In the genomic region with DNA sequence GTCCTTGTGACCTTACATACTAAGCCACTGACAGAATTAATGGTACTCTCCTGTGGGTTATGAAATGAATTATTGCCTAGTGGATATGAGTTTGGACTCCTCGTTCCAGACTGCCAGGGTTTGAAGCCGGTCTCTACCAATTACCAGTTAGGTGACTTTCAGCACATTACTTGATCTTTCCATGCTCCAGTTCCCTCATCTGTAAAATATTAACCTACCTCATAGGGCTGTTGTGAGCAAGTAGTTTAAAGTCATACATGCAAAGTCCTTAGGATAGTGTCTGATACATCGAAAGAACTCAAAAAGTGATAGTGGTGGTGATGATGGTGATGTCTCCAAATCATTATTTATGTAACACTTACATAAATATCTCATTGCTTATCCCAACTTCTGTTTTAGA, we compare ENCODE assay signal across 30 cellular contexts.
"Had no signal": no experiment of that assay in that cellular context is flagged by ENCODE, and none has a peak within 500 bp of the region (broad histone marks: within the 10 kb centered on the region; RNA-seq: fewer than 3 reads in every experiment).

No MANE protein-coding gene starts in this region.

- H2AFZ ChIP-seq: neural progenitor cell, parathyroid adenoma had no signal

- H3K79me2 ChIP-seq: parathyroid adenoma had no signal

- FAIRE-seq: endometrium had no signal

- H3K4me3 ChIP-seq: colonic mucosa, esophagus squamous epithelium, left lung, mucosa of descending colon, neural progenitor cell, right atrium auricular region, smooth muscle cell, thyroid gland had no signal

- H3K27ac Mint-ChIP-seq: effector memory CD8-positive, alpha-beta T cell; immature natural killer cell; mesothelial cell of epicardium; naive B cell; natural killer cell treated with Interleukin-12 subunit alpha and Interleukin-12 subunit beta and Interleukin-15 and Interleukin-18, amount 100 ng/mL, for 72 hours; neural progenitor cell; progenitor cell of endocrine pancreas; stimulated activated naive CD8-positive, alpha-beta T cell treated with anti-CD3 and anti-CD28 coated beads, Interleukin-15, amount 100 ng/mL, for 72 hours had no signal

- H3K9ac ChIP-seq: neural progenitor cell, parathyroid adenoma had no signal

- H3K27me3 ChIP-seq: colonic mucosa, esophagus squamous epithelium, left lung, neural progenitor cell, right atrium auricular region, thyroid gland had no signal

- H3K27ac ChIP-seq: colonic mucosa, esophagus squamous epithelium, left lung, neural progenitor cell, parathyroid adenoma, right atrium auricular region, thyroid gland had no signal

- H3K4me2 ChIP-seq: neural progenitor cell, smooth muscle cell had no signal

- H3K27me3 Mint-ChIP-seq: effector memory CD8-positive, alpha-beta T cell; naive B cell; natural killer cell treated with Interleukin-12 subunit alpha and Interleukin-12 subunit beta and Interleukin-15 and Interleukin-18, amount 100 ng/mL, for 72 hours; progenitor cell of endocrine pancreas; stimulated activated naive CD8-positive, alpha-beta T cell treated with anti-CD3 and anti-CD28 coated beads, Interleukin-15, amount 100 ng/mL, for 72 hours had no signal

- H3K36me3 Mint-ChIP-seq: immature natural killer cell; mesothelial cell of epicardium; natural killer cell treated with Interleukin-12 subunit alpha and Interleukin-12 subunit beta and Interleukin-15 and Interleukin-18, amount 100 ng/mL, for 72 hours; neural progenitor cell had no signal

- H3K36me3 ChIP-seq: colonic mucosa, esophagus squamous epithelium, left lung, right atrium auricular region, thyroid gland had no signal

- ATAC-seq: effector memory CD8-positive, alpha-beta T cell; left lung; mucosa of descending colon; natural killer cell treated with Interleukin-12 subunit alpha and Interleukin-12 subunit beta and Interleukin-15 and Interleukin-18, amount 100 ng/mL, for 72 hours; sciatic nerve; stimulated activated naive CD8-positive, alpha-beta T cell treated with anti-CD3 and anti-CD28 coated beads, Interleukin-15, amount 100 ng/mL, for 72 hours had no signal

- DNase-seq: colonic mucosa; dermis blood vessel endothelial cell; effector memory CD8-positive, alpha-beta T cell; erythroblast; esophagus squamous epithelium; foreskin melanocyte; hypothalamus; immature natural killer cell; islet precursor cell; left lung; mesenchymal stem cell; mucosa of descending colon; naive B cell; stimulated activated CD4-positive, alpha-beta T cell treated with anti-CD3 and anti-CD28 coated beads, Interleukin-12 subunit alpha, Interleukin-12 subunit beta, amount 100 ng/mL, for 4 hours; stimulated activated CD4-positive, alpha-beta T cell treated with anti-CD3 and anti-CD28 coated beads, Interleukin-1b, Interleukin-23, amount 100 ng/mL, for 48 hours; stimulated activated CD4-positive, alpha-beta T cell treated with anti-CD3 and anti-CD28 coated beads, Interleukin-4, amount 100 ng/mL, for 1 hour; stimulated activated CD8-positive, alpha-beta memory T cell treated with anti-CD3 and anti-CD28 coated beads, Interleukin-4, amount 100 ng/mL, for 48 hours; stimulated activated naive CD4-positive, alpha-beta T cell; stimulated activated naive CD8-positive, alpha-beta T cell treated with anti-CD3 and anti-CD28 coated beads, Interleukin-15, amount 100 ng/mL, for 72 hours; thyroid gland; trophoblast cell had no signal

- H3K4me3 Mint-ChIP-seq: effector memory CD8-positive, alpha-beta T cell; immature natural killer cell; mesothelial cell of epicardium; naive B cell; natural killer cell treated with Interleukin-12 subunit alpha and Interleukin-12 subunit beta and Interleukin-15 and Interleukin-18, amount 100 ng/mL, for 72 hours; neural progenitor cell; stimulated activated naive CD8-positive, alpha-beta T cell treated with anti-CD3 and anti-CD28 coated beads, Interleukin-15, amount 100 ng/mL, for 72 hours had no signal

- H3K4me1 Mint-ChIP-seq: immature natural killer cell; mesothelial cell of epicardium; naive B cell; neural progenitor cell; stimulated activated naive CD8-positive, alpha-beta T cell treated with anti-CD3 and anti-CD28 coated beads, Interleukin-15, amount 100 ng/mL, for 72 hours had no signal

- H3K4me1 ChIP-seq: colonic mucosa, esophagus squamous epithelium, left lung, neural progenitor cell, parathyroid adenoma, right atrium auricular region, thyroid gland had no signal

- H3K9me3 Mint-ChIP-seq: effector memory CD8-positive, alpha-beta T cell; natural killer cell treated with Interleukin-12 subunit alpha and Interleukin-12 subunit beta and Interleukin-15 and Interleukin-18, amount 100 ng/mL, for 72 hours; neural progenitor cell had no signal

- H3K9me3 ChIP-seq: colonic mucosa, esophagus squamous epithelium, thyroid gland had no signal
